23 cellular contexts compared by ENCODE assay signal in the genomic region with DNA sequence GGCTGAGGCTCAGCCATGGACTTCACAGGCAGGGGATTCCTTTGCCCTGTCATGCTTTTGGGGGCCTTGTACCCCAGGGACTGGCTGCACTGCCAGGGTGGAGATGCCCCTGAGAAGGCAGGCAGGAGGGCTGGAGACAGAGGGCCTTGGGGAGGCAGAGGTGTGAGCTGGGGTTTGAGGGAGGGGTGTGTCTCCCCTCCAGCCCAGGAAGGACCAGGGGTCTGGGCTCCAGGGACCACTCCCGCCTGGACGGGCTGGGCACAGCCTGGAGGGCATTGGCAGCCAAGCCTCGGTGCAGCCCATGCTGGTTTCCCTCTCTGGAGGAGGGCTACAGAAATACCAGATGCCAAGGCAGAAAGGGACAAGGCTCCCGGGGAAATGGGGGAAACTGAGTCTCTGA. TPM values are rescaled to one million over a fixed set of nuclear protein-coding genes. Genes with fewer than 3 reads are reported as not detected.
A peak's percentile ranks its signal among the peaks of the same experiment; 100 is the strongest.
DNase-seq lines count a peak whose midpoint lies in the region; ATAC-seq, FAIRE-seq and TF ChIP-seq lines count a peak whose summit lies in the region.
"Had no signal": no experiment of that assay in that cellular context is flagged by ENCODE, and none has a peak within 500 bp of the region (broad histone marks: within the 10 kb centered on the region; RNA-seq: fewer than 3 reads in every experiment).

No MANE protein-coding gene starts in this region.

- TF ChIP-seq POLR2A in HepG2 (IDR thresholded peaks at IDR 0.05; ENCODE audit: insufficient read depth in 1 of 2, low read depth in 2 of 2, low read length in 2 of 2), result no peak
- TF ChIP-seq POLR2A in right lobe of liver (IDR thresholded peaks at IDR 0.05), result no peak

- intact Hi-C loops in HepG2 (cut with micrococcal nuclease; ENCODE audit: unreplicated experiment), result no loop called here
- intact Hi-C loops in right lobe of liver (cut with DNase I), result no loop called here
- intact Hi-C loops in CD14-positive monocyte (cut with micrococcal nuclease), result no loop called here

- peaks cover 46% of the 10 kb centered on the region for H3F3A ChIP-seq in neural progenitor cell (ENCODE audit: low read depth)

- H3K4me1 Mint-ChIP-seq in CD14-positive monocyte (peaks cover 41% of the 10 kb centered on the region), neural progenitor cell (peaks cover 31% of the 10 kb centered on the region)

- H3K9ac ChIP-seq in HepG2 (ENCODE audit: insufficient read depth, low read depth, low read length) (no peak overlapping the region), neural progenitor cell (no peak overlapping the region)
- H3K9ac ChIP-seq: BLaER1 had no signal

- no peak for TF ChIP-seq RAD21 in HepG2 (CRISPR knock-in tag; IDR thresholded peaks at IDR 0.05)

- no peak overlapping the region for H3K4me3 ChIP-seq in HepG2 (replicated peaks in 1 of 3; ENCODE audit: insufficient read depth in 1 of 3, low read depth in 2 of 3, low read length in 3 of 3)
- H3K4me3 ChIP-seq in right lobe of liver, result no peak overlapping the region
- H3K4me3 ChIP-seq in neural progenitor cell, result no peak overlapping the region
- no peak overlapping the region for H3K4me3 ChIP-seq in HAP-1
- H3K4me3 ChIP-seq: A549, BLaER1, GM12878 had no signal

- H3K4me2 ChIP-seq in HepG2 (ENCODE audit: low read depth, low read length) (no peak overlapping the region), neural progenitor cell (no peak overlapping the region)
- H3K4me2 ChIP-seq: BLaER1 had no signal

- H3K4me1 ChIP-seq in HepG2 (ENCODE audit: insufficient read depth, low read length) (peaks cover 21% of the 10 kb centered on the region), right lobe of liver (peaks cover 0 to 10% (median 5%) of the 10 kb centered on the region in 4 donors), neural progenitor cell (peaks cover 15% of the 10 kb centered on the region), HAP-1 (no peaks in the 10 kb centered on the region)
- H3K4me1 ChIP-seq: BE2C, Caco-2 had no signal

- H3K9me3 ChIP-seq in HepG2 (ENCODE audit: low read length) (peaks cover 6% of the 10 kb centered on the region; the same call in 1 of the 2 replicates), right lobe of liver (no peaks in the 10 kb centered on the region), neural progenitor cell (ENCODE audit: low read depth) (no peaks in the 10 kb centered on the region), HAP-1 (no peaks in the 10 kb centered on the region)
- H3K9me3 ChIP-seq: BE2C, Caco-2 had no signal

- no peak for TF ChIP-seq CTCF in HepG2 (CRISPR knock-in tag; IDR thresholded peaks at IDR 0.05)
- no peak for TF ChIP-seq CTCF in right lobe of liver (IDR thresholded peaks at IDR 0.05)
- TF ChIP-seq CTCF in CD14-positive monocyte (IDR thresholded peaks at IDR 0.05), result no peak
- no peak for TF ChIP-seq CTCF in neural progenitor cell (IDR thresholded peaks at IDR 0.05)

- no peak overlapping the region for H3K4me3 Mint-ChIP-seq in CD14-positive monocyte
- no peak overlapping the region for H3K4me3 Mint-ChIP-seq in neural progenitor cell
- H3K4me3 Mint-ChIP-seq: CD4-positive, alpha-beta T cell; CD8-positive, alpha-beta T cell had no signal

- no peak for ATAC-seq in HepG2
- no peak for ATAC-seq in right lobe of liver
- ATAC-seq: A549; CD8-positive, alpha-beta T cell had no signal

- POLR2A ChIA-PET in HepG2 (lab: Yijun Ruan, JAX), result no interaction called here

- TF ChIP-seq EP300 in HepG2 (IDR thresholded peaks at IDR 0.05; ENCODE audit: low read depth in 2 of 2, low read length in 2 of 2) (no peak), HepG2 (CRISPR knock-in tag; IDR thresholded peaks at IDR 0.05; ENCODE audit: borderline replicate concordance) (no peak)

- no peak for DNase-seq in HepG2 (ENCODE audit: low spot score)
- DNase-seq in right lobe of liver, result no peak
- DNase-seq in CD14-positive monocyte (ENCODE audit: low spot score), result peak; percentile 43
- DNase-seq in neural progenitor cell (ENCODE audit: low spot score), result no peak
- no peak for DNase-seq in HAP-1 (ENCODE audit: low spot score in 2 of 2)
- DNase-seq in NCI-H510A treated with DMSO at 0.1 percent for 48 hours (lab: John Stamatoyannopoulos, UW), result no peak
- DNase-seq in AG08395 (ENCODE audit: low spot score), result no peak
- DNase-seq: BE2C; C1 segment of cervical spinal cord; Caco-2; Calu3; CD4-positive, alpha-beta T cell; CD8-positive, alpha-beta T cell; DMS79 treated with DMSO at 0.1 percent for 48 hours; GF-D8 had no signal

- H4K20me1 ChIP-seq in HepG2 (ENCODE audit: insufficient read depth, low read length) (peaks cover 4% of the 10 kb centered on the region; the same call in 1 of the 2 replicates), neural progenitor cell (ENCODE audit: low read depth) (peaks cover 52% of the 10 kb centered on the region)

- H3K36me3 ChIP-seq in HepG2 (replicated peaks in 1 of 2; ENCODE audit: control insufficient read depth in 1 of 2, insufficient read depth in 2 of 2, low read length in 2 of 2) (no peaks in the 10 kb centered on the region), right lobe of liver (no peaks in the 10 kb centered on the region), neural progenitor cell (no peaks in the 10 kb centered on the region), HAP-1 (replicated peaks) (no peaks in the 10 kb centered on the region)
- H3K36me3 ChIP-seq: BE2C had no signal

- no peaks in the 10 kb centered on the region for H3K79me2 ChIP-seq in HepG2 (ENCODE audit: insufficient read depth, low read length)
- no peaks in the 10 kb centered on the region for H3K79me2 ChIP-seq in neural progenitor cell (ENCODE audit: low read depth)

- H3K27ac ChIP-seq in HepG2 (ENCODE audit: extremely low read length, insufficient read depth, low read length), result no peak overlapping the region
- H3K27ac ChIP-seq in right lobe of liver, result no peak overlapping the region
- no peak overlapping the region for H3K27ac ChIP-seq in neural progenitor cell
- H3K27ac ChIP-seq: BLaER1 had no signal

- BruUV-seq in HepG2 (replicated peaks; lab: Mats Ljungman, UMichigan), result no TSS peak

- no peaks in the 10 kb centered on the region for H3K27me3 ChIP-seq in HepG2 (ENCODE audit: control insufficient read depth in 1 of 2, insufficient read depth in 2 of 2, low read length in 2 of 2)
- no peaks in the 10 kb centered on the region for H3K27me3 ChIP-seq in right lobe of liver
- H3K27me3 ChIP-seq in neural progenitor cell, result peaks cover 74% of the 10 kb centered on the region
- no peaks in the 10 kb centered on the region for H3K27me3 ChIP-seq in HAP-1 (ENCODE audit: low read depth)
- H3K27me3 ChIP-seq: BE2C had no signal

- in situ Hi-C loops in HepG2 (cut with HindIII; ENCODE audit: extremely low pct_ligation_motif_present, low pct_unique_long_range_greater_than_20kb), result no loop called here
- in situ Hi-C loops in HAP-1 (cut with MboI; ENCODE audit: low sequenced_read_pairs), result no loop called here

- peaks cover 0 to 4% of the 10 kb centered on the region in 2 donors for H3K36me3 Mint-ChIP-seq in CD14-positive monocyte
- no peaks in the 10 kb centered on the region for H3K36me3 Mint-ChIP-seq in neural progenitor cell
- H3K36me3 Mint-ChIP-seq: CD8-positive, alpha-beta T cell had no signal

- CTCF ChIA-PET in HepG2 (lab: Yijun Ruan, JAX; ENCODE audit: low intra/inter-chr PET ratio, low total read pairs), result no interaction called here

- H3K9me3 Mint-ChIP-seq in CD14-positive monocyte (peaks cover 8 to 21% (median 11%) of the 10 kb centered on the region in 7 donors), neural progenitor cell (peaks cover under 1% of the 10 kb centered on the region)
- H3K9me3 Mint-ChIP-seq: CD4-positive, alpha-beta T cell; CD8-positive, alpha-beta T cell had no signal

- H2AFZ ChIP-seq in HepG2 (ENCODE audit: low read length), result no peak overlapping the region
- no peak overlapping the region for H2AFZ ChIP-seq in neural progenitor cell (replicated peaks)

- FAIRE-seq in HepG2 (lab: Jason Lieb, UNC), result no peak
- FAIRE-seq: A549, D721Med, G401.6, GM12878, GM12892, GM18507 had no signal

- peaks cover 65 to 86% (median 66%) of the 10 kb centered on the region in 3 donors for H3K27me3 Mint-ChIP-seq in CD14-positive monocyte (ENCODE audit: low read depth in 3 of 3)
- H3K27me3 Mint-ChIP-seq in neural progenitor cell (ENCODE audit: insufficient read depth, low read depth), result peaks cover 11% of the 10 kb centered on the region

- 50% methylated on average over 1 of the region's 4 CpGs for WGBS in HepG2 (ENCODE audit: low lambda C conversion rate)
- WGBS in right lobe of liver (ENCODE audit: insufficient coverage, low coverage, low lambda C conversion rate, missing lambda C conversion rate), result no CpG with 5 or more reads among the region's 4 CpGs

- H3K27ac Mint-ChIP-seq in CD14-positive monocyte (no peak overlapping the region), neural progenitor cell (peak overlapping the region; percentile 50)
- H3K27ac Mint-ChIP-seq: CD4-positive, alpha-beta T cell; CD8-positive, alpha-beta T cell had no signal

RNA-seq across cellular contexts. Expression of a gene that starts 19.5 kb away (rescaled TPM):
- total RNA-seq in HepG2 (2016; rRNA removed; fragmentation: Illumina TruSeq; extraction: Trizol) (58.8 and 78.7 TPM in 2 replicates), right lobe of liver (10 to 100 TPM; 23.2 to 35.3 (median 24.7) TPM), neural progenitor cell (ENCODE audit: low replicate concordance) (51.3 and 84.8 TPM in 2 replicates)
- total RNA-seq in HepG2 (2016; cell fraction: cytosol; rRNA removed; fragmentation: Illumina TruSeq; extraction: Trizol; ENCODE audit: low read depth), result 20.2 and 22.1 TPM in 2 replicates
- 63.7 and 75.6 TPM in 2 replicates for total RNA-seq in HepG2 (2016; cell fraction: insoluble cytoplasmic fraction; rRNA removed; fragmentation: Illumina TruSeq; extraction: Trizol)
- 29.1 and 30.2 TPM in 2 replicates for total RNA-seq in HepG2 (2016; cell fraction: membrane; rRNA removed; fragmentation: Illumina TruSeq; extraction: Trizol)
- 37.3 and 37.7 TPM in 2 replicates for total RNA-seq in HepG2 (2016; cell fraction: nucleus; rRNA removed; fragmentation: Illumina TruSeq; extraction: Trizol)
- polyA plus RNA-seq in HepG2 (2011; rRNA removed) (130 TPM in 2 replicates), CD14-positive monocyte (100 to 1,000 TPM; 140 to 170 TPM)
- polyA plus RNA-seq in HepG2 (2011; cell fraction: cytosol; rRNA removed), result 108 and 143 TPM in 2 replicates
- polyA plus RNA-seq in HepG2 (2011; cell fraction: nucleus; rRNA removed), result 193 and 235 TPM in 2 replicates
- polyA plus RNA-seq in HepG2 (2012), result 62.7 and 68.2 TPM in 2 replicates
- 38.9 TPM in 2 replicates for polyA plus RNA-seq in HepG2 (2016; cell fraction: cytosol; fragmentation: Illumina TruSeq; extraction: Trizol; ENCODE audit: low read depth)
- 103 and 127 TPM in 2 replicates for polyA plus RNA-seq in HepG2 (2016; cell fraction: insoluble cytoplasmic fraction; fragmentation: Illumina TruSeq; extraction: Trizol; ENCODE audit: low read depth)
- polyA plus RNA-seq in HepG2 (2016; cell fraction: membrane; fragmentation: Illumina TruSeq; extraction: Trizol; ENCODE audit: low read depth), result 42.5 and 43.1 TPM in 2 replicates
- 108 and 115 TPM in 2 replicates for polyA plus RNA-seq in HepG2 (2016; cell fraction: nucleus; fragmentation: Illumina TruSeq; extraction: Trizol; ENCODE audit: insufficient read depth, low read depth)
- 120 and 135 TPM in 2 replicates for polyA minus RNA-seq in HepG2 (2011; rRNA and poly(A)+ RNA removed; ENCODE audit: low replicate concordance)
- polyA minus RNA-seq in HepG2 (2011; cell fraction: cytosol; rRNA and poly(A)+ RNA removed), result 51.3 and 59.5 TPM in 2 replicates
- polyA minus RNA-seq in HepG2 (2011; cell fraction: nucleus; rRNA and poly(A)+ RNA removed), result 31.7 and 32.2 TPM in 2 replicates

RNA-seq across cellular contexts. Expression of a gene that starts 30.0 kb away (rescaled TPM):
- total RNA-seq in HepG2 (2016; rRNA removed; fragmentation: Illumina TruSeq; extraction: Trizol), result 0.02 TPM in 1 of 2 replicates, not detected in the other
- total RNA-seq in HepG2 (2016; cell fraction: cytosol; rRNA removed; fragmentation: Illumina TruSeq; extraction: Trizol; ENCODE audit: low read depth), result not detected in 2 replicates
- total RNA-seq in HepG2 (2016; cell fraction: insoluble cytoplasmic fraction; rRNA removed; fragmentation: Illumina TruSeq; extraction: Trizol), result not detected in 2 replicates
- not detected in 2 replicates for total RNA-seq in HepG2 (2016; cell fraction: membrane; rRNA removed; fragmentation: Illumina TruSeq; extraction: Trizol)
- total RNA-seq in HepG2 (2016; cell fraction: nucleus; rRNA removed; fragmentation: Illumina TruSeq; extraction: Trizol), result 0.09 TPM in 1 of 2 replicates, not detected in the other
- polyA plus RNA-seq in HepG2 (2011; rRNA removed), result 0.08 TPM in 2 replicates
- polyA plus RNA-seq in HepG2 (2011; cell fraction: cytosol; rRNA removed), result 0.03 TPM in 2 replicates
- polyA plus RNA-seq in HepG2 (2011; cell fraction: nucleus; rRNA removed), result 0.06 and 0.10 TPM in 2 replicates
- polyA plus RNA-seq in HepG2 (2012), result 0.28 and 0.32 TPM in 2 replicates
- not detected in 2 replicates for polyA plus RNA-seq in HepG2 (2016; cell fraction: cytosol; fragmentation: Illumina TruSeq; extraction: Trizol; ENCODE audit: low read depth)
- polyA plus RNA-seq in HepG2 (2016; cell fraction: insoluble cytoplasmic fraction; fragmentation: Illumina TruSeq; extraction: Trizol; ENCODE audit: low read depth), result 0.10 TPM in 1 of 2 replicates, not detected in the other
- not detected in 2 replicates for polyA plus RNA-seq in HepG2 (2016; cell fraction: membrane; fragmentation: Illumina TruSeq; extraction: Trizol; ENCODE audit: low read depth)
- polyA plus RNA-seq in HepG2 (2016; cell fraction: nucleus; fragmentation: Illumina TruSeq; extraction: Trizol; ENCODE audit: insufficient read depth, low read depth), result not detected in 2 replicates
- polyA minus RNA-seq in HepG2 (2011; rRNA and poly(A)+ RNA removed; ENCODE audit: low replicate concordance), result 0.07 and 0.22 TPM in 2 replicates
- polyA minus RNA-seq in HepG2 (2011; cell fraction: cytosol; rRNA and poly(A)+ RNA removed), result 0.18 and 0.20 TPM in 2 replicates
- 0.39 TPM in 1 of 2 replicates, not detected in the other for polyA minus RNA-seq in HepG2 (2011; cell fraction: nucleus; rRNA and poly(A)+ RNA removed)
- total RNA-seq in right lobe of liver, result under 1 TPM in 1 of 6 experiments, not detected in 5; 0.12 TPM
- not detected for polyA plus RNA-seq in CD14-positive monocyte
- 0.11 and 0.12 TPM in 2 replicates for total RNA-seq in neural progenitor cell (ENCODE audit: low replicate concordance)
- total RNA-seq: A172; CD4-positive, alpha-beta T cell; CD8-positive, alpha-beta T cell; GM12878 had no signal

RNA-seq across cellular contexts. Expression of a gene that starts 31.3 kb away (rescaled TPM):
- total RNA-seq in HepG2 (2016; rRNA removed; fragmentation: Illumina TruSeq; extraction: Trizol) (393 and 406 TPM in 2 replicates), right lobe of liver (100 to 1,000 TPM; 144 to 385 (median 177) TPM), neural progenitor cell (ENCODE audit: low replicate concordance) (86.0 and 337 TPM in 2 replicates)
- total RNA-seq in HepG2 (2016; cell fraction: cytosol; rRNA removed; fragmentation: Illumina TruSeq; extraction: Trizol; ENCODE audit: low read depth), result 208 and 256 TPM in 2 replicates
- 417 and 435 TPM in 2 replicates for total RNA-seq in HepG2 (2016; cell fraction: insoluble cytoplasmic fraction; rRNA removed; fragmentation: Illumina TruSeq; extraction: Trizol)
- 247 and 301 TPM in 2 replicates for total RNA-seq in HepG2 (2016; cell fraction: membrane; rRNA removed; fragmentation: Illumina TruSeq; extraction: Trizol)
- total RNA-seq in HepG2 (2016; cell fraction: nucleus; rRNA removed; fragmentation: Illumina TruSeq; extraction: Trizol), result 164 and 188 TPM in 2 replicates
- polyA plus RNA-seq in HepG2 (2011; rRNA removed) (202 and 217 TPM in 2 replicates), CD14-positive monocyte (100 to 1,000 TPM; 526 to 588 TPM)
- 241 and 483 TPM in 2 replicates for polyA plus RNA-seq in HepG2 (2011; cell fraction: cytosol; rRNA removed)
- polyA plus RNA-seq in HepG2 (2011; cell fraction: nucleus; rRNA removed), result 200 and 266 TPM in 2 replicates
- 160 and 192 TPM in 2 replicates for polyA plus RNA-seq in HepG2 (2012)
- polyA plus RNA-seq in HepG2 (2016; cell fraction: cytosol; fragmentation: Illumina TruSeq; extraction: Trizol; ENCODE audit: low read depth), result 231 and 257 TPM in 2 replicates
- 441 and 468 TPM in 2 replicates for polyA plus RNA-seq in HepG2 (2016; cell fraction: insoluble cytoplasmic fraction; fragmentation: Illumina TruSeq; extraction: Trizol; ENCODE audit: low read depth)
- 285 and 298 TPM in 2 replicates for polyA plus RNA-seq in HepG2 (2016; cell fraction: membrane; fragmentation: Illumina TruSeq; extraction: Trizol; ENCODE audit: low read depth)
- polyA plus RNA-seq in HepG2 (2016; cell fraction: nucleus; fragmentation: Illumina TruSeq; extraction: Trizol; ENCODE audit: insufficient read depth, low read depth), result 310 TPM in 2 replicates
- 341 and 520 TPM in 2 replicates for polyA minus RNA-seq in HepG2 (2011; rRNA and poly(A)+ RNA removed; ENCODE audit: low replicate concordance)
- 121 and 141 TPM in 2 replicates for polyA minus RNA-seq in HepG2 (2011; cell fraction: cytosol; rRNA and poly(A)+ RNA removed)
- 24.2 and 29.4 TPM in 2 replicates for polyA minus RNA-seq in HepG2 (2011; cell fraction: nucleus; rRNA and poly(A)+ RNA removed)
